ENCODE assay signal across 8 cellular contexts in the genomic region with DNA sequence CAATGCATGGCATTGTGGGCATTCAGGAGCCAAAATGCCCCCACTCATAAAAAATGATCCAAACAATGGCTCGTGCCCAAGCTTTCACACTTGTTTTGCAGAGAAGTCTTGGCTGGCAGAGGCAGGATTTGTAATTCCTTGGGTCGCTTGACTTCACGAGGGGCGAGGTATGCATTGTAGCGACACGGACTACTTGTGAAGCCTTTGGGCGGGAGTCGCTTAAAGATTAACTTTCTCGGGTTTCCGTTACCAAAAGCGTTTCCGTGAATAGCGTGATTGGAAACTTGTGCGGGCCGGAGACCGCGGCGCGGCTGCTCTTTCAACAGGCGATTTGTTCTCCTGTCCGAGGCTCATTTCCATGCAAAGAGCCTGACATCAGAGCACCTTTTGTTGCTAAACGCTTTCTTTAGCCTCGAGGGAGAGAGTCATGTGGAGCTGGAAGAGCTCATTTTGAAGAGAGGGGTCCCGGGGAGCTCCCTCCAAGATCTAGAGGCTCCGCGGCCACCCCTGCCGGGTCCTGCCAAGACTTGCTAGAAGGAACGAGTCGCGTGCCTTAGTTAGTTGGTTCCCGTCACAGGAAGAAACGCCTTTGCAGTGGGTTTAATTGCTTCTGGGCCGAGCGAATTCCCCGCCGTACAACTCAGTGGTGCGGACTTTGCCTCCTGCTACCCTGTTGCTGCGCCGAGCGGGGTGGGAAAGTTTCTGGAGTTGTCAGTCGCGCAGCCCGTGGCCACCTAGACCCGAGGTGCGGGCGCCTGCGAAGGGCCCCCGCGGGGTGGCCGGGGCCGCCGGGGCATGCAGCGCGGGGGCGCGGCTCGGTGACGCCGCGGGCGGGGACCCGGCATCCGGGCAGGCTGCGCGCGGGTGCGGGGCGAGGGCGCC. TPM values are rescaled to one million over a fixed set of nuclear protein-coding genes. Genes with fewer than 3 reads are reported as not detected.
DNase-seq lines count a peak whose midpoint lies in the region; ATAC-seq, FAIRE-seq and TF ChIP-seq lines count a peak whose summit lies in the region.

A gene (plus strand): TSS at position 693 of the 882 bp plus-strand sequence. CDS start 230 bp downstream, outside the sequence.

- H3K27me3 ChIP-seq in bronchial epithelial cell (ENCODE audit: control insufficient read depth, insufficient read depth, low read length) (no peaks in the 10 kb centered on the region), iPS-15b (ENCODE audit: control insufficient read depth, insufficient read depth, low read length) (no peaks in the 10 kb centered on the region)

- peak; percentile 82 for DNase-seq in D341Med (ENCODE audit: low spot score)
- peak; percentile 61 for DNase-seq in HTR-8/SVneo (ENCODE audit: insufficient read length, low spot score)
- peak; percentile 79 for DNase-seq in SHP77 treated with DMSO at 0.1 percent for 48 hours (lab: John Stamatoyannopoulos, UW)
- peak; percentile 75 for DNase-seq in bronchial epithelial cell (ENCODE audit: low read depth)
- peak; percentile 96 for DNase-seq in renal cortical epithelial cell (ENCODE audit: low read depth)
- no peak for DNase-seq in cerebellar nuclear complex (lab: John Stamatoyannopoulos, UW)

- no peak for TF ChIP-seq CTCF in bronchial epithelial cell (IDR thresholded peaks at IDR 0.05; ENCODE audit: insufficient read depth, low read length, severe bottlenecking)

- peaks cover 27% of the 10 kb centered on the region for H3K4me1 ChIP-seq in iPS-15b (ENCODE audit: control insufficient read depth, insufficient read depth, low read length)

- peak within 1 kb of the TSS; percentile 98 for H3K9ac ChIP-seq in iPS-15b (ENCODE audit: low read depth, low read length)

- H3K36me3 ChIP-seq in bronchial epithelial cell (ENCODE audit: control insufficient read depth, insufficient read depth, low read length) = no peaks in the 10 kb centered on the region
- no peaks in the 10 kb centered on the region for H3K36me3 ChIP-seq in iPS-15b (ENCODE audit: control insufficient read depth, insufficient read depth, low read length)

- ATAC-seq in GM21423 (IDR thresholded peaks at IDR 0.05; ENCODE audit: unreplicated experiment) = peak; percentile 77

- FAIRE-seq in HTR-8/SVneo (lab: Jason Lieb, UNC) (no peak), bronchial epithelial cell (lab: Jason Lieb, UNC) (no peak)

- H3K4me3 ChIP-seq in bronchial epithelial cell (ENCODE audit: low read depth, low read length) (peak within 1 kb of the TSS; percentile 63), iPS-15b (ENCODE audit: low read depth, low read length) (peak within 1 kb of the TSS; percentile 56)

- no peaks in the 10 kb centered on the region for H3K9me3 ChIP-seq in iPS-15b (ENCODE audit: control insufficient read depth, insufficient read depth, low read length)

RNA-seq across cellular contexts. Expression of the gene that starts here (rescaled TPM):
- total RNA-seq in bronchial epithelial cell (3.9 and 9.0 TPM in 2 replicates), renal cortical epithelial cell (12.7 and 87.9 TPM in 2 replicates)

Comparison
In these comparisons a context has a peak if more than half of its experiments do, and no peak if none do; other contexts are left out.
1. DNase-seq: peak in D341Med (single experiment), HTR-8/SVneo (single experiment), SHP77 treated with DMSO at 0.1 percent for 48 hours (single experiment), bronchial epithelial cell (single experiment) and renal cortical epithelial cell (single experiment); none in cerebellar nuclear complex (0 of 2).